1 cellular context compared by ENCODE assay signal in genomic region chr12:131220007-131220685, GRCh38.
A peak's percentile ranks its signal among the peaks of the same experiment; 100 is the strongest.
TF ChIP-seq lines count a peak whose summit lies in the region.

No MANE protein-coding gene starts in this region.

TF ChIP-seq in K562, 482 proteins besides CTCF, POLR2A, EP300 and RAD21 (continued from another document):
- no peak for TF ChIP-seq HES1 (IDR thresholded peaks at IDR 0.05; ENCODE audit: low read depth)
- TF ChIP-seq CCNT2 (IDR thresholded peaks at IDR 0.05; ENCODE audit: borderline replicate concordance, extremely low read depth, insufficient read length, low read depth, low read length): no peak
- no peak for TF ChIP-seq ZNF408 (CRISPR knock-in tag; IDR thresholded peaks at IDR 0.05; ENCODE audit: low read depth)
- no peak for TF ChIP-seq DEAF1 (CRISPR knock-in tag; IDR thresholded peaks at IDR 0.05)
- no peak for TF ChIP-seq HLTF (IDR thresholded peaks at IDR 0.05)
- TF ChIP-seq BCOR (IDR thresholded peaks at IDR 0.05): peak; percentile 30; the same call in 1 of the 2 replicates
- TF ChIP-seq E2F3 (CRISPR knock-in tag; IDR thresholded peaks at IDR 0.05): no peak
- no peak for TF ChIP-seq ZNF444 (CRISPR knock-in tag; IDR thresholded peaks at IDR 0.05)
- TF ChIP-seq ZNF212 (CRISPR knock-in tag; IDR thresholded peaks at IDR 0.05): no peak
- TF ChIP-seq PCBP2 (IDR thresholded peaks at IDR 0.05; ENCODE audit: low read depth, low read length, poor library complexity, severe bottlenecking): no peak
- no peak for TF ChIP-seq ZBTB33 (CRISPR knock-in tag; IDR thresholded peaks at IDR 0.05)
- no peak for TF ChIP-seq HMG20A (CRISPR knock-in tag; conservative IDR thresholded peaks at IDR 0.05)
- peak; percentile 44 for TF ChIP-seq C11orf30 (IDR thresholded peaks at IDR 0.05; ENCODE audit: low read depth)
- TF ChIP-seq POLR2AphosphoS2 (IDR thresholded peaks at IDR 0.05; ENCODE audit: low read length): no peak
- no peak for TF ChIP-seq MYBL2 (IDR thresholded peaks at IDR 0.05; ENCODE audit: low read depth)
- no peak for TF ChIP-seq MYBL2 (CRISPR knock-in tag; IDR thresholded peaks at IDR 0.05; ENCODE audit: borderline replicate concordance)
- no peak for TF ChIP-seq U2AF2 (optimal IDR thresholded peaks at IDR 0.05; ENCODE audit: low read depth, low read length)
- TF ChIP-seq ZNF696 (CRISPR knock-in tag; conservative IDR thresholded peaks at IDR 0.05): no peak
- no peak for TF ChIP-seq CEBPB (tag; IDR thresholded peaks at IDR 0.05)
- TF ChIP-seq ZBTB26 (CRISPR knock-in tag; IDR thresholded peaks at IDR 0.05): no peak
- peak; percentile 36; the same call in 1 of the 2 replicates for TF ChIP-seq MAFG (tag; conservative IDR thresholded peaks at IDR 0.05)
